8 cellular contexts compared by ENCODE assay signal in the genomic region with DNA sequence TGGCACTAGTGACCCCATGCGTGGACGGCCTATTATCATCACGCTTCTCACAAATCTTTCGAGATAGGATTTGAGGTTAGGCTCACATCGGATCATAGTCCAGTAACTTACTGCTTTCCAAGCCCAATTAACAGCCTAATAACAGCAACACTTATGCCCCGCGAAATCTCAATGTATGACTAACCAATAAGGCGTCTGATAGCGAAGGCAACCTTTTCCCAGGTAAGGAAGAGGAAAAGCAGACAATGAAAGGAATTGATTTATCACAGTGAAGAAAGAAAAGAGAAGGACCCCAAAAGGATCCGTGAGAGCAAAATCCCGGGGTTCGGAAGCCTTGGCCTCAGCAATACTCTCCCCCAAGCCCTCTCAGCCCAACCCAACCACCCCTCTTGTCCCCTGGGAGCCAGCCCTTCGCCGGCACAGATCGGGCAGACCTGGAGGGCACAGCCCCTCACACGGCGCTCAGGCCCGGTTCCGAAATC. TPM values are rescaled to one million over a fixed set of nuclear protein-coding genes. Genes with fewer than 3 reads are reported as not detected.
A peak's percentile ranks its signal among the peaks of the same experiment; 100 is the strongest.
DNase-seq lines count a peak whose midpoint lies in the region; ATAC-seq and FAIRE-seq lines count a peak whose summit lies in the region.

No MANE protein-coding gene starts in this region.

- FAIRE-seq in GM19239 (lab: Jason Lieb, UNC), result peak; percentile 66

- intact Hi-C loops in left cardiac atrium (cut with DNase I), result loop anchor here in 1 of 2 donors (5.0 kb wide), 1 partner anchor 115 kb away; the partner anchor contains the start of gene ITGA2B

- H3K27ac Mint-ChIP-seq in activated naive CD4-positive, alpha-beta T cell treated with anti-CD3 and anti-CD28 coated beads, Interleukin-2, amount 50 U/mL, for 72 hours, result peak overlapping the region; percentile 97 to 98

- H3K4me1 ChIP-seq in rectal smooth muscle tissue (ENCODE audit: control insufficient read depth, insufficient read depth, low read length), result peaks cover 14% of the 10 kb centered on the region

- peak in 1 of 2 donors; percentile 18 for ATAC-seq in activated naive CD4-positive, alpha-beta T cell treated with anti-CD3 and anti-CD28 coated beads, Interleukin-2, amount 50 U/mL, for 72 hours
- ATAC-seq in left cardiac atrium (peak; percentile 22 to 52), GM21529 (IDR thresholded peaks at IDR 0.05; ENCODE audit: unreplicated experiment) (no peak)

- peak overlapping the region; percentile 76 for H3K9ac ChIP-seq in rectal smooth muscle tissue (ENCODE audit: low read length)

- H3K36me3 Mint-ChIP-seq in activated naive CD4-positive, alpha-beta T cell treated with anti-CD3 and anti-CD28 coated beads, Interleukin-2, amount 50 U/mL, for 72 hours, result peaks cover 8 to 11% of the 10 kb centered on the region in 2 donors

- no peaks in the 10 kb centered on the region for H3K27me3 ChIP-seq in rectal smooth muscle tissue (ENCODE audit: control insufficient read depth, insufficient read depth, low read length)

- peak overlapping the region; percentile 96 for H3K4me3 ChIP-seq in rectal smooth muscle tissue (ENCODE audit: low read length)

- peak overlapping the region; percentile 90 for H3K27ac ChIP-seq in rectal smooth muscle tissue (ENCODE audit: low read depth, low read length)

- no peaks in the 10 kb centered on the region for H3K9me3 Mint-ChIP-seq in activated naive CD4-positive, alpha-beta T cell treated with anti-CD3 and anti-CD28 coated beads, Interleukin-2, amount 50 U/mL, for 72 hours

- H3K36me3 ChIP-seq in rectal smooth muscle tissue (ENCODE audit: control insufficient read depth, insufficient read depth, low read length), result no peaks in the 10 kb centered on the region

- peak; percentile 11 for DNase-seq in Ammon's horn (ENCODE audit: low spot score)
- no peak for DNase-seq in GM19239 (ENCODE audit: insufficient read length, low spot score)
- peak; percentile 63 for DNase-seq in HT-29 (ENCODE audit: low spot score)
- DNase-seq in activated naive CD4-positive, alpha-beta T cell treated with anti-CD3 and anti-CD28 coated beads, Interleukin-2, amount 50 U/mL, for 72 hours (ENCODE audit: low spot score in 2 of 2), result no peak
- no peak for DNase-seq in left cardiac atrium
- DNase-seq in GM03348 (ENCODE audit: low spot score), result no peak

RNA-seq across cellular contexts. Expression of gene GPATCH8, which starts 0.6 kb away (rescaled TPM):
- total RNA-seq in HT-29 (2014; rRNA removed; shearing (Covaris generic)), result 13.1 and 13.9 TPM in 2 replicates
- total RNA-seq in activated naive CD4-positive, alpha-beta T cell treated with anti-CD3 and anti-CD28 coated beads, Interleukin-2, amount 50 U/mL, for 72 hours, result 10 to 100 TPM; 39.3 to 46.2 TPM
- 10 to 100 TPM; 20.8 to 28.9 TPM for total RNA-seq in left cardiac atrium

RNA-seq across cellular contexts. Expression of gene FZD2, which starts 54.6 kb away (rescaled TPM):
- total RNA-seq in HT-29 (2014; rRNA removed; shearing (Covaris generic)), result 0.47 and 1.0 TPM in 2 replicates
- under 1 TPM in 1 of 2 donors, not detected in 1; 0.27 TPM for total RNA-seq in activated naive CD4-positive, alpha-beta T cell treated with anti-CD3 and anti-CD28 coated beads, Interleukin-2, amount 50 U/mL, for 72 hours
- 1 to 10 TPM; 3.0 to 4.3 TPM for total RNA-seq in left cardiac atrium

Comparison
In these comparisons a context has a peak if more than half of its experiments do, and no peak if none do; other contexts are left out.
1. DNase-seq: peak in Ammon's horn (single experiment) and HT-29 (single experiment); none in GM19239 (single experiment), activated naive CD4-positive, alpha-beta T cell treated with anti-CD3 and anti-CD28 coated beads, Interleukin-2, amount 50 U/mL, for 72 hours (0 of 2), left cardiac atrium (single experiment) and GM03348 (single experiment).